ENCODE assay signal across 7 cellular contexts in the genomic region with DNA sequence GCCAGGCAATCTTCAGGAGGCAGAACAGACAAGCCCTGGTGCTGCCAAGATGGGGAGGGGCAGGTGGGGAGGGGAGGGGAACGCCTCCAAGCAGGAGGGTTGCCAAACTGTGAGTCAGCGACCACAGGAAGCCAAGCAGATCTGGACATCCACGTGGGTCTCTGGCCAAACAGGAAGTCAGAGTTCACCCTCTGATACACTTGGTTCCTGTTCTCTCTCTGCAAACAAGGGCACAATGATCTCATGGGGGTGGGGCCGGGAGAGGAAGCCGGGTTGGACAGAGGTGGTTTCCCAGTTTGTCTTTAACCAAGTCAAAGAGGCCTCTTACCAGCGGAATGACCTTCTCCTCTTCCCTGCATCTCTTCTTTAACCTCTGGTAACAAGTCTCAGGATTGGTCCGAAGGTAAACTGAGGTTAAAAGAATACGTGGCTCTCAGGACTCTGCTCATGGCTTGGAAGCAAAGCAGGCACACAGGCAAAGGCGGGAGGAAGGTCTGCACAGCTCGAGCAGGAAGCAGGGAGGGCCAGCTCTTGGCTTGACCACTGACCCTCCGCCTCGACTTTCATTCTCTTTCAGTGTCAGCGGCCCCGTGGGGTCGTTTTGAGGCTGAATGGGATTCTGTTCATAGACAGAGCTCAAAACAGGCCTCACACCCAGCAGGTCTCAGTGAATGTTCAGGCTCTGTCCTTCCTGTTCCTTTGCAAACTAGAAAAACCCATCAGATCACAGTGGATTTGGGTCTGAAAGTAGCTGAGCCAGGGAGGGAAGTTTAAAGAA. TPM values are rescaled to one million over a fixed set of nuclear protein-coding genes. Genes with fewer than 3 reads are reported as not detected.
A peak's percentile ranks its signal among the peaks of the same experiment; 100 is the strongest.
DNase-seq lines count a peak whose midpoint lies in the region; ATAC-seq and TF ChIP-seq lines count a peak whose summit lies in the region.

No MANE protein-coding gene starts in this region.

- POLR2A ChIA-PET in activated CD8-positive, alpha-beta T cell treated with anti-CD3 and anti-CD28 coated beads for 36 hours (lab: Charles Lee), result no interaction called here

- H3K36me3 Mint-ChIP-seq in activated CD8-positive, alpha-beta T cell treated with anti-CD3 and anti-CD28 coated beads for 36 hours (ENCODE audit: low read depth), result no peaks in the 10 kb centered on the region
- H3K36me3 Mint-ChIP-seq in effector memory CD8-positive, alpha-beta T cell (ENCODE audit: insufficient read depth), result peaks cover 11% of the 10 kb centered on the region
- peaks cover 27% of the 10 kb centered on the region for H3K36me3 Mint-ChIP-seq in mesothelial cell of epicardium

- intact Hi-C loops in activated CD8-positive, alpha-beta T cell treated with anti-CD3 and anti-CD28 coated beads for 36 hours (cut with micrococcal nuclease), result loop anchor here (2.0 kb wide), 1 partner anchor 34 kb away; a partner anchor contains a TSS

- H3K4me1 Mint-ChIP-seq in activated CD8-positive, alpha-beta T cell treated with anti-CD3 and anti-CD28 coated beads for 36 hours (ENCODE audit: low read depth), result peaks cover 62% of the 10 kb centered on the region
- H3K4me1 Mint-ChIP-seq in effector memory CD8-positive, alpha-beta T cell (ENCODE audit: low read depth in 2 of 2), result peaks cover 61% of the 10 kb centered on the region in 2 donors
- H3K4me1 Mint-ChIP-seq in mesothelial cell of epicardium, result peaks cover 9% of the 10 kb centered on the region

- TF ChIP-seq CTCF in activated CD8-positive, alpha-beta T cell treated with anti-CD3 and anti-CD28 coated beads for 36 hours (IDR thresholded peaks at IDR 0.05), result no peak
- no peak for TF ChIP-seq CTCF in mesothelial cell of epicardium (IDR thresholded peaks at IDR 0.05; ENCODE audit: unreplicated experiment)

- ATAC-seq in GM18511 (IDR thresholded peaks at IDR 0.05; ENCODE audit: unreplicated experiment) (peak; percentile 98), HG02970 (IDR thresholded peaks at IDR 0.05; ENCODE audit: low FRiP score, unreplicated experiment) (peak; percentile 97)
- peak; percentile 91 for ATAC-seq in activated CD8-positive, alpha-beta T cell treated with anti-CD3 and anti-CD28 coated beads for 36 hours
- peak; percentile 90 for ATAC-seq in effector memory CD8-positive, alpha-beta T cell (replicated peaks)

- DNase-seq in NCI-H510A (lab: John Stamatoyannopoulos, UW) (peak; percentile 63), mesothelial cell of epicardium (ENCODE audit: low spot score in 2 of 2, unreplicated experiment in 2 of 2) (no peak)
- peak; percentile 94 for DNase-seq in activated CD8-positive, alpha-beta T cell treated with anti-CD3 and anti-CD28 coated beads for 36 hours
- peak; percentile 63 to 76 (median 67) for DNase-seq in effector memory CD8-positive, alpha-beta T cell
- DNase-seq in stimulated activated CD8-positive, alpha-beta memory T cell treated with anti-CD3 and anti-CD28 coated beads, Interleukin-15, amount 100 ng/mL, for 4 hours (ENCODE audit: low read depth in 2 of 2), result peak; percentile 56 to 59

- H3K27ac Mint-ChIP-seq in activated CD8-positive, alpha-beta T cell treated with anti-CD3 and anti-CD28 coated beads for 36 hours, result peak overlapping the region; percentile 97
- peak overlapping the region; percentile 97 to 100 for H3K27ac Mint-ChIP-seq in effector memory CD8-positive, alpha-beta T cell
- peak overlapping the region; percentile 94 for H3K27ac Mint-ChIP-seq in mesothelial cell of epicardium

- no peaks in the 10 kb centered on the region for H3K9me3 Mint-ChIP-seq in activated CD8-positive, alpha-beta T cell treated with anti-CD3 and anti-CD28 coated beads for 36 hours
- H3K9me3 Mint-ChIP-seq in effector memory CD8-positive, alpha-beta T cell, result no peaks in the 10 kb centered on the region
- no peaks in the 10 kb centered on the region for H3K9me3 Mint-ChIP-seq in mesothelial cell of epicardium

- H3K27me3 Mint-ChIP-seq in activated CD8-positive, alpha-beta T cell treated with anti-CD3 and anti-CD28 coated beads for 36 hours, result no peaks in the 10 kb centered on the region
- H3K27me3 Mint-ChIP-seq in effector memory CD8-positive, alpha-beta T cell, result no peaks in the 10 kb centered on the region
- H3K27me3 Mint-ChIP-seq in mesothelial cell of epicardium (ENCODE audit: low read depth), result no peaks in the 10 kb centered on the region

- peak overlapping the region; percentile 78 for H3K4me3 Mint-ChIP-seq in activated CD8-positive, alpha-beta T cell treated with anti-CD3 and anti-CD28 coated beads for 36 hours
- H3K4me3 Mint-ChIP-seq in effector memory CD8-positive, alpha-beta T cell, result peak overlapping the region; percentile 69 to 77
- H3K4me3 Mint-ChIP-seq in mesothelial cell of epicardium, result no peak overlapping the region

- CTCF ChIA-PET in activated CD8-positive, alpha-beta T cell treated with anti-CD3 and anti-CD28 coated beads for 36 hours (lab: Charles Lee), result interaction anchor here (0.9 to 1.3 kb wide), 4 partner anchors 72 to 160 kb away, joined by 3 to 4 read pairs (median 4); no protein-coding TSS in a partner anchor

RNA-seq across cellular contexts. Expression of a gene that starts 32.9 kb away (rescaled TPM):
- 1 to 10 TPM; 3.2 to 4.4 TPM for total RNA-seq in activated CD8-positive, alpha-beta T cell treated with anti-CD3 and anti-CD28 coated beads for 36 hours
- total RNA-seq in mesothelial cell of epicardium, result 24.9 to 28.8 TPM (median 28.5 TPM) in 3 replicates

RNA-seq across cellular contexts. Expression of a gene that starts 35.4 kb away (rescaled TPM):
- 10 to 100 TPM; 99.0 to 99.7 TPM for total RNA-seq in activated CD8-positive, alpha-beta T cell treated with anti-CD3 and anti-CD28 coated beads for 36 hours
- 28.9 to 33.2 TPM (median 31.1 TPM) in 3 replicates for total RNA-seq in mesothelial cell of epicardium

RNA-seq across cellular contexts. Expression of a gene that starts 49.2 kb away (rescaled TPM):
- 1 to 10 TPM; 5.4 to 6.2 TPM for total RNA-seq in activated CD8-positive, alpha-beta T cell treated with anti-CD3 and anti-CD28 coated beads for 36 hours
- total RNA-seq in mesothelial cell of epicardium, result 10.0 to 10.3 TPM (median 10.2 TPM) in 3 replicates

Comparison
In these comparisons a context has a peak if more than half of its experiments do, and no peak if none do; other contexts are left out.
1. DNase-seq: peak in NCI-H510A (single experiment), activated CD8-positive, alpha-beta T cell treated with anti-CD3 and anti-CD28 coated beads for 36 hours (single experiment), effector memory CD8-positive, alpha-beta T cell (3 of 3) and stimulated activated CD8-positive, alpha-beta memory T cell treated with anti-CD3 and anti-CD28 coated beads, Interleukin-15, amount 100 ng/mL, for 4 hours (2 of 2); none in mesothelial cell of epicardium (0 of 2).
2. Peak in every context shown above with its lines, with median percentiles within 50 percentile points of each other: ATAC-seq and H3K27ac Mint-ChIP-seq.